15 cellular contexts compared by ENCODE assay signal in genomic region chr19:7483720-7484201, GRCh38. TPM values are rescaled to one million over a fixed set of nuclear protein-coding genes. Genes with fewer than 3 reads are reported as not detected.
DNase-seq lines count a peak whose midpoint lies in the region; ATAC-seq and TF ChIP-seq lines count a peak whose summit lies in the region.
"Had no signal": no experiment of that assay in that cellular context is flagged by ENCODE, and none has a peak within 500 bp of the region (broad histone marks: within the 10 kb centered on the region; RNA-seq: fewer than 3 reads in every experiment).

No MANE protein-coding gene starts in this region.

- H3T11ph ChIP-seq in H9 (ENCODE audit: low read length) = no peak overlapping the region

- H3K23me2 ChIP-seq in H9 (ENCODE audit: insufficient read length, low read depth, low read length, poor library complexity, severe bottlenecking) = peaks cover 4% of the 10 kb centered on the region

- no CpG with 5 or more reads among the region's 17 CpGs for WGBS in H9 (ENCODE audit: extremely low coverage, insufficient read length, low lambda C conversion rate)
- WGBS in hepatocyte (ENCODE audit: low lambda C conversion rate, missing lambda C conversion rate) = 69% methylated on average over 17 of the region's 17 CpGs

- H3K27ac ChIP-seq in H9 (ENCODE audit: insufficient read length, low read depth, low read length) (no peak overlapping the region), RWPE1 (peak overlapping the region; percentile 74), hepatocyte (peak overlapping the region; percentile 57)
- H3K27ac ChIP-seq: thoracic aorta, VCaP had no signal

- H3K9me3 Mint-ChIP-seq in H9 (no peaks in the 10 kb centered on the region), osteocyte (ENCODE audit: unreplicated experiment) (no peaks in the 10 kb centered on the region), Caco-2 (ENCODE audit: unreplicated experiment) (no peaks in the 10 kb centered on the region)

- H3K4me2 ChIP-seq in H9 (ENCODE audit: insufficient read depth, insufficient read length, low read length) (no peak overlapping the region), hepatocyte (no peak overlapping the region)

- H4K20me1 ChIP-seq in H9 (ENCODE audit: control insufficient read depth, insufficient read depth, insufficient read length) = no peaks in the 10 kb centered on the region
- no peaks in the 10 kb centered on the region for H4K20me1 ChIP-seq in hepatocyte (ENCODE audit: insufficient read depth, poor library complexity, severe bottlenecking)

- ATAC-seq in left ventricle myocardium superior = no peak

- no peak overlapping the region for H3K9ac ChIP-seq in H9 (ENCODE audit: extremely low read depth, insufficient read length, low read length)

- H2BK5ac ChIP-seq in H9 (ENCODE audit: insufficient read length, low read length) = no peak overlapping the region

- CTCF ChIA-PET in RWPE1 (lab: Yijun Ruan, JAX) (no interaction called here), Caco-2 (lab: Charles Lee) (interaction anchor here (0.7 kb wide), 1 partner anchor 14 kb away, joined by 3 read pairs; a partner anchor contains a TSS)

- intact Hi-C loops in left ventricle myocardium superior (cut with micrococcal nuclease) (no loop called here), Caco-2 (cut with micrococcal nuclease; ENCODE audit: unreplicated experiment) (no loop called here)

- no peak overlapping the region for H3K18ac ChIP-seq in H9 (ENCODE audit: insufficient read length, low read depth, low read length)

- H2BK15ac ChIP-seq in H9 (ENCODE audit: low read depth, low read length) = no peak overlapping the region

- H2AFZ ChIP-seq in H9 (ENCODE audit: low read length) = no peak overlapping the region
- H2AFZ ChIP-seq in hepatocyte = no peak overlapping the region

- no peak overlapping the region for H4K5ac ChIP-seq in H9 (ENCODE audit: insufficient read length, low read depth, low read length)

- no peaks in the 10 kb centered on the region for H3K79me1 ChIP-seq in H9 (ENCODE audit: insufficient read depth, low read depth, low read length, poor library complexity, severe bottlenecking)

- no peak for TF ChIP-seq CTCF in H9 (conservative IDR thresholded peaks at IDR 0.05)
- no peak for TF ChIP-seq CTCF in RWPE1 (conservative IDR thresholded peaks at IDR 0.05; ENCODE audit: low read depth)
- TF ChIP-seq CTCF in hepatocyte (IDR thresholded peaks at IDR 0.05; ENCODE audit: poor library complexity) = no peak
- TF ChIP-seq CTCF in osteocyte (IDR thresholded peaks at IDR 0.05) = no peak
- TF ChIP-seq CTCF in Caco-2 (IDR thresholded peaks at IDR 0.05; ENCODE audit: insufficient read depth in 1 of 2, low read depth in 1 of 2, low read length in 1 of 2, severe bottlenecking in 1 of 2, unreplicated experiment in 1 of 2) = no peak

- H3K36me3 ChIP-seq in hepatocyte (replicated peaks; ENCODE audit: insufficient read depth, low read depth) = no peaks in the 10 kb centered on the region
- H3K36me3 ChIP-seq in Caco-2 (ENCODE audit: control insufficient read depth, insufficient read depth, low read length) = no peaks in the 10 kb centered on the region
- H3K36me3 ChIP-seq: thoracic aorta had no signal

- no peak overlapping the region for H4K8ac ChIP-seq in H9 (replicated peaks; ENCODE audit: insufficient read length, low read depth, low read length)

- H3K4ac ChIP-seq in H9 (ENCODE audit: low read depth, low read length) = no peak overlapping the region

- POLR2A ChIA-PET in RWPE1 (lab: Yijun Ruan, JAX; ENCODE audit: low non-redundant PET) (no interaction called here), Caco-2 (lab: Charles Lee) (no interaction called here)

- BruUV-seq in Caco-2 (replicated peaks; lab: Mats Ljungman, UMichigan) = no TSS peak

- no peak overlapping the region for H3K56ac ChIP-seq in H9 (ENCODE audit: insufficient read length, low read depth, low read length)

- no peak overlapping the region for H2BK20ac ChIP-seq in H9 (ENCODE audit: low read depth, low read length, poor library complexity, severe bottlenecking)

- no peak overlapping the region for H2BK12ac ChIP-seq in H9 (ENCODE audit: insufficient read length, low read depth, low read length)

- H3K27ac Mint-ChIP-seq in H9 (peak overlapping the region; percentile 94 to 97 (median 94); a peak in 5 of 7 replicates), osteocyte (ENCODE audit: unreplicated experiment) (peak overlapping the region; percentile 32), Caco-2 (ENCODE audit: unreplicated experiment) (no peak overlapping the region)

- H3K79me2 ChIP-seq in H9 (ENCODE audit: insufficient read depth, low read length) (no peaks in the 10 kb centered on the region), hepatocyte (no peaks in the 10 kb centered on the region)

- H3K27me3 Mint-ChIP-seq in H9 (ENCODE audit: low read depth) = no peaks in the 10 kb centered on the region
- no peaks in the 10 kb centered on the region for H3K27me3 Mint-ChIP-seq in osteocyte (ENCODE audit: unreplicated experiment)
- H3K27me3 Mint-ChIP-seq in Caco-2 (ENCODE audit: insufficient read depth, unreplicated experiment) = no peaks in the 10 kb centered on the region

- DNase-seq in H9 = no peak
- DNase-seq in RWPE1 (ENCODE audit: low spot score) = no peak
- no peak for DNase-seq in hepatocyte (ENCODE audit: low spot score)
- DNase-seq in osteocyte (ENCODE audit: extremely low spot score, unreplicated experiment) = no peak
- DNase-seq in left ventricle myocardium superior = no peak
- DNase-seq in hepatic stellate cell (ENCODE audit: low spot score) = no peak
- no peak for DNase-seq in stimulated activated naive CD4-positive, alpha-beta T cell (lab: John Stamatoyannopoulos, UW)
- DNase-seq in Caco-2 = no peak
- DNase-seq: activated effector memory CD4-positive, alpha-beta T cell treated with Interleukin-2 at 50 U/mL for 16 hours; DMS 273 treated with DMSO at 0.1 percent for 48 hours; hippocampal formation; NCI-H1105 had no signal

- H2BK120ac ChIP-seq in H9 (ENCODE audit: low read depth, low read length, poor library complexity, severe bottlenecking) = no peak overlapping the region

- H3K14ac ChIP-seq in H9 (ENCODE audit: insufficient read depth, low read length) = no peak overlapping the region

- H3K4me3 ChIP-seq in hepatocyte = no peak overlapping the region
- H3K4me3 ChIP-seq in Caco-2 (ENCODE audit: low read depth, low read length) = no peak overlapping the region
- H3K4me3 ChIP-seq: left ventricle myocardium inferior, thoracic aorta had no signal

- H3K9me3 ChIP-seq in H9 (ENCODE audit: control insufficient read depth, low read depth, low read length) = no peaks in the 10 kb centered on the region
- no peaks in the 10 kb centered on the region for H3K9me3 ChIP-seq in hepatocyte (ENCODE audit: low read depth)
- H3K9me3 ChIP-seq in Caco-2 = no peaks in the 10 kb centered on the region
- H3K9me3 ChIP-seq: left ventricle myocardium inferior, thoracic aorta had no signal

- H4K91ac ChIP-seq in H9 (ENCODE audit: insufficient read length, low read depth, low read length) = no peak overlapping the region

- H3K27me3 ChIP-seq in H9 (ENCODE audit: insufficient read depth, low read length) (no peaks in the 10 kb centered on the region), hepatocyte (no peaks in the 10 kb centered on the region), Caco-2 (replicated peaks; ENCODE audit: control insufficient read depth, insufficient read depth, low read length) (no peaks in the 10 kb centered on the region)

- H2AK5ac ChIP-seq in H9 (ENCODE audit: insufficient read length, low read length) = no peak overlapping the region

- H3K36me3 Mint-ChIP-seq in H9 (ENCODE audit: insufficient read depth in 1 of 3, low read depth in 3 of 3) (no peaks in the 10 kb centered on the region), osteocyte (ENCODE audit: unreplicated experiment) (no peaks in the 10 kb centered on the region), Caco-2 (ENCODE audit: insufficient read depth, unreplicated experiment) (peaks cover 20% of the 10 kb centered on the region)

- H3K4me3 Mint-ChIP-seq in H9 = peak overlapping the region; percentile 63 to 77; a peak in 2 of 5 replicates
- H3K4me3 Mint-ChIP-seq in osteocyte (ENCODE audit: unreplicated experiment) = no peak overlapping the region
- H3K4me3 Mint-ChIP-seq in Caco-2 (ENCODE audit: unreplicated experiment) = no peak overlapping the region

- H3K23ac ChIP-seq in H9 (ENCODE audit: insufficient read length, low read depth, low read length) = no peak overlapping the region

- H3K4me1 Mint-ChIP-seq in H9 (peaks cover 14 to 24% of the 10 kb centered on the region in 2 experiments), osteocyte (ENCODE audit: unreplicated experiment) (peaks cover 28% of the 10 kb centered on the region), Caco-2 (ENCODE audit: low read depth, unreplicated experiment) (peaks cover 5% of the 10 kb centered on the region)

- H3K9me2 ChIP-seq in hepatocyte (replicated peaks; ENCODE audit: insufficient read depth) = no peaks in the 10 kb centered on the region

- no peaks in the 10 kb centered on the region; the same call in 1 of the 2 replicates for H3K4me1 ChIP-seq in H9 (ENCODE audit: insufficient read depth, low read length)
- H3K4me1 ChIP-seq in hepatocyte (ENCODE audit: insufficient read depth) = peaks cover 9% of the 10 kb centered on the region
- H3K4me1 ChIP-seq in Caco-2 = peaks cover 5% of the 10 kb centered on the region; the same call in 1 of the 2 replicates

RNA-seq across cellular contexts. Expression of gene PEX11G, which starts 5.1 kb away (rescaled TPM):
- total RNA-seq in H9 (2021) (2.4 and 2.8 TPM in 2 replicates), hepatocyte (4.1 and 6.2 TPM in 2 replicates), osteocyte (2.1 and 2.5 TPM in 2 replicates), left ventricle myocardium superior (0.84 TPM), Caco-2 (2022) (3.9 TPM in 2 replicates)
- polyA plus RNA-seq in hepatocyte = 10.3 and 10.6 TPM in 2 replicates

RNA-seq across cellular contexts. Expression of gene ZNF358, which starts 32.1 kb away (rescaled TPM):
- total RNA-seq in H9 (2021) (40.5 and 41.5 TPM in 2 replicates), hepatocyte (39.9 and 44.1 TPM in 2 replicates), osteocyte (84.4 and 93.5 TPM in 2 replicates), left ventricle myocardium superior (101 TPM), Caco-2 (2022) (29.4 TPM in 2 replicates)
- polyA plus RNA-seq in hepatocyte = 37.8 and 43.4 TPM in 2 replicates

RNA-seq across cellular contexts. Expression of gene MCOLN1, which starts 38.7 kb away (rescaled TPM):
- 15.7 and 18.7 TPM in 2 replicates for total RNA-seq in H9 (2021)
- 15.5 and 19.0 TPM in 2 replicates for total RNA-seq in hepatocyte
- polyA plus RNA-seq in hepatocyte = 55.5 and 60.5 TPM in 2 replicates
- total RNA-seq in osteocyte = 33.3 and 39.2 TPM in 2 replicates
- 18.5 TPM for total RNA-seq in left ventricle myocardium superior
- 16.1 and 16.2 TPM in 2 replicates for total RNA-seq in Caco-2 (2022)

RNA-seq across cellular contexts. Expression of gene PNPLA6, which starts 51.8 kb away (rescaled TPM):
- total RNA-seq in H9 (2021) = 130 and 135 TPM in 2 replicates
- total RNA-seq in hepatocyte = 39.9 and 43.0 TPM in 2 replicates
- 49.7 and 50.5 TPM in 2 replicates for polyA plus RNA-seq in hepatocyte
- 107 and 129 TPM in 2 replicates for total RNA-seq in osteocyte
- total RNA-seq in left ventricle myocardium superior = 55.6 TPM
- total RNA-seq in Caco-2 (2022) = 67.6 and 79.2 TPM in 2 replicates

Comparison
In these comparisons a context has a peak if more than half of its experiments do, and no peak if none do; other contexts are left out.
1. H3K4me3 Mint-ChIP-seq: peak in H9 (2 of 2); none in osteocyte (single experiment) and Caco-2 (single experiment).